18 cellular contexts compared by ENCODE assay signal in the genomic region with DNA sequence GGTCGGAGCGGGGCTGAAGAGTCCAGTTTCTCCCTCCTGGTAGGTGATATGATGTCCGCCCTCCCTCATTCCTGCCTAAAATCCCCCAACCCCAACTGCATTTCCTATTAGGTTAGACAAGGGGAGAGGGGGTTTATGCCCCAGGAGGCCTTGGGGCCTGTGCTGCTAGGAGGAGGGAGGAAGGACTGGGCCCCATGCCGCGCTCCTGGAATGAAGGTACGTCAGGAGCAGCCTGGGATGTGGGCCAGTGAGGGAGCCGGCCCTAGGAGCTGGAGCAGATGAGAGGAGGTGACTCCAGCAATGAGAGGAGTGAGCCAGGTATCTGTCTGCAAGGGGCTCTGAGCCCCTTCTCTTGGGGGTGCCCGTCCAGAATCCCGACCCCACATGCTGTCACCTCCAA.
"Had no signal": no experiment of that assay in that cellular context is flagged by ENCODE, and none has a peak within 500 bp of the region (broad histone marks: within the 10 kb centered on the region; RNA-seq: fewer than 3 reads in every experiment).

No MANE protein-coding gene starts in this region.

- H3K4me3 ChIP-seq: colonic mucosa, lower lobe of right lung, suprapubic skin, thyroid gland had no signal

- DNase-seq: cerebellar nuclear complex; colonic mucosa; dermis blood vessel endothelial cell; erythroblast; foreskin keratinocyte; hippocampal formation; lower lobe of right lung; midbrain; naive B cell; small intestine; stimulated activated CD4-positive, alpha-beta T cell treated with anti-CD3 and anti-CD28 coated beads, Interleukin-12 subunit alpha, Interleukin-12 subunit beta, amount 100 ng/mL, for 4 hours; stimulated activated naive CD4-positive, alpha-beta T cell treated with Interleukin-2 at 50 U/mL for 16 hours; thyroid gland had no signal

- H3K27me3 ChIP-seq: colonic mucosa, foreskin keratinocyte, suprapubic skin, thyroid gland had no signal

- H3K27ac ChIP-seq: colonic mucosa, foreskin keratinocyte, lower lobe of right lung, thyroid gland had no signal

- H3K4me1 Mint-ChIP-seq: memory B cell, naive B cell had no signal

- H3K36me3 ChIP-seq: colonic mucosa, lower lobe of right lung, suprapubic skin, thyroid gland had no signal

- H3K36me3 Mint-ChIP-seq: type B pancreatic cell had no signal

- H3K9me3 Mint-ChIP-seq: endodermal cell, memory B cell, naive B cell, nephron, type B pancreatic cell had no signal

- H3K27me3 Mint-ChIP-seq: memory B cell, naive B cell had no signal

- H3K4me3 Mint-ChIP-seq: endodermal cell, memory B cell, naive B cell, nephron, type B pancreatic cell had no signal

- H3K27ac Mint-ChIP-seq: endodermal cell, memory B cell, nephron, type B pancreatic cell had no signal

- H3K9me3 ChIP-seq: colonic mucosa, lower lobe of right lung, suprapubic skin, thyroid gland had no signal

- ATAC-seq: foreskin keratinocyte, lower lobe of right lung had no signal

- H3K4me1 ChIP-seq: colonic mucosa, foreskin keratinocyte had no signal
